In genomic region chr17:73360961-73361761, GRCh38 we compare ENCODE assay signal across 20 cellular contexts. TPM values are rescaled to one million over a fixed set of nuclear protein-coding genes. Genes with fewer than 3 reads are reported as not detected.
A peak's percentile ranks its signal among the peaks of the same experiment; 100 is the strongest.
DNase-seq lines count a peak whose midpoint lies in the region; ATAC-seq and TF ChIP-seq lines count a peak whose summit lies in the region.
"Had no signal": no experiment of that assay in that cellular context is flagged by ENCODE, and none has a peak within 500 bp of the region (broad histone marks: within the 10 kb centered on the region; RNA-seq: fewer than 3 reads in every experiment).

No MANE protein-coding gene starts in this region.

- TF ChIP-seq CTCF in IMR-90 (conservative IDR thresholded peaks at IDR 0.05; ENCODE audit: low read depth, low read length), result no peak
- no peak for TF ChIP-seq CTCF in dorsolateral prefrontal cortex (IDR thresholded peaks at IDR 0.05 in 54 of 56, conservative IDR thresholded peaks at IDR 0.05 in 2 of 56; ENCODE audit: low read depth in 1 of 56, partially characterized antibody in 56 of 56)

- intact Hi-C loops in IMR-90 (cut with micrococcal nuclease), result no loop called here
- intact Hi-C loops in dorsolateral prefrontal cortex (cut with DNase I), result loop anchor here in 1 of 2 donors (10.0 kb wide), 1 partner anchor 636 kb away; no protein-coding TSS in a partner anchor

- H3K4me3 ChIP-seq in IMR-90 (ENCODE audit: insufficient read depth, low read depth, low read length), result no peak overlapping the region
- H3K4me3 ChIP-seq in endocrine pancreas (ENCODE audit: control insufficient read depth, insufficient read depth, low read length), result no peak overlapping the region
- no peak overlapping the region for H3K4me3 ChIP-seq in mesenchymal stem cell (ENCODE audit: insufficient read depth in 1 of 2, low read depth in 1 of 2, low read length in 2 of 2)
- H3K4me3 ChIP-seq in dorsolateral prefrontal cortex, result no peak overlapping the region
- H3K4me3 ChIP-seq: coronary artery, ovary had no signal

- no peaks in the 10 kb centered on the region for H4K20me1 ChIP-seq in IMR-90 (ENCODE audit: insufficient read depth, low read length)

- H2BK5ac ChIP-seq in IMR-90 (ENCODE audit: low read depth, low read length, poor library complexity, severe bottlenecking) (no peak overlapping the region), mesenchymal stem cell (ENCODE audit: low read depth, low read length, poor library complexity, severe bottlenecking) (no peak overlapping the region)

- H3K27me3 ChIP-seq in IMR-90 (ENCODE audit: control insufficient read depth, insufficient read depth, low read length) (peaks cover 14% of the 10 kb centered on the region), endocrine pancreas (ENCODE audit: control insufficient read depth, insufficient read depth, low read length) (no peaks in the 10 kb centered on the region), mesenchymal stem cell (ENCODE audit: control insufficient read depth in 1 of 2, insufficient read depth in 1 of 2, low read length in 2 of 2) (peaks cover 8 to 58% of the 10 kb centered on the region in 2 experiments), dorsolateral prefrontal cortex (no peaks in the 10 kb centered on the region)
- H3K27me3 ChIP-seq: ovary had no signal

- CTCF ChIA-PET in IMR-90 (lab: Yijun Ruan, JAX), result interaction anchor here (0.7 to 0.9 kb wide), 2 partner anchors 9 to 842 kb away, joined by 3 to 5 read pairs; partner anchors contain the start of gene RPL38

- no peak overlapping the region for H3K56ac ChIP-seq in IMR-90 (ENCODE audit: extremely low read depth, insufficient read depth, low read length)

- peaks cover 48% of the 10 kb centered on the region for H3K4me1 ChIP-seq in ES-I3 (ENCODE audit: insufficient read depth, low read length)
- H3K4me1 ChIP-seq in IMR-90 (ENCODE audit: control insufficient read depth, insufficient read depth, low read length), result no peaks in the 10 kb centered on the region; the same call in 1 of the 2 replicates
- H3K4me1 ChIP-seq in endocrine pancreas (ENCODE audit: control insufficient read depth, insufficient read depth, low read length), result no peaks in the 10 kb centered on the region
- peaks cover 17% of the 10 kb centered on the region for H3K4me1 ChIP-seq in mesenchymal stem cell (ENCODE audit: control insufficient read depth, insufficient read depth, low read depth, low read length)

- H4K8ac ChIP-seq in IMR-90 (ENCODE audit: low read depth in 2 of 2, low read length in 2 of 2) (no peak overlapping the region), mesenchymal stem cell (ENCODE audit: low read length) (no peak overlapping the region)

- POLR2A ChIA-PET in IMR-90 (lab: Charles Lee; ENCODE audit: unreplicated experiment), result no interaction called here

- H3K18ac ChIP-seq in IMR-90 (ENCODE audit: low read depth, low read length) (no peak overlapping the region), mesenchymal stem cell (ENCODE audit: low read depth in 1 of 2, low read length in 2 of 2) (peak overlapping the region; percentile 11 to 19)

- DNase-seq in IMR-90 (no peak), mesenchymal stem cell (no peak), dorsolateral prefrontal cortex (no peak)
- no peak for DNase-seq in activated CD4-positive, alpha-beta T cell treated with anti-CD3 and anti-CD28 coated beads, Interleukin-2, amount 50 U/mL, for 48 hours
- DNase-seq: activated CD4-positive, alpha-beta T cell treated with anti-CD3 and anti-CD28 coated beads for 1 hour; activated naive CD8-positive, alpha-beta T cell treated with anti-CD3 and anti-CD28 coated beads, Interleukin-2, amount 10 ng/mL, durations not matched to agents 7 days and 5 days; foreskin fibroblast; NCI-H1436; NCI-H446 treated with DMSO at 0.1 percent for 48 hours; ovary; RPMI8226; stimulated activated CD4-positive, alpha-beta T cell treated with anti-CD3 and anti-CD28 coated beads, Interleukin-2, amount 100 ng/mL, for 48 hours; stimulated activated naive CD8-positive, alpha-beta T cell treated with anti-CD3 and anti-CD28 coated beads, Interleukin-15, amount 100 ng/mL, for 72 hours; T1000 had no signal

- H3K14ac ChIP-seq in IMR-90 (replicated peaks; ENCODE audit: low read depth, low read length) (no peak overlapping the region), mesenchymal stem cell (ENCODE audit: low read length in 2 of 2) (no peak overlapping the region)

- H4K91ac ChIP-seq in IMR-90 (ENCODE audit: insufficient read depth, low read depth, low read length) (no peak overlapping the region), mesenchymal stem cell (ENCODE audit: low read length) (peak overlapping the region; percentile 7)

- no peaks in the 10 kb centered on the region for H3K9me1 ChIP-seq in IMR-90 (ENCODE audit: insufficient read depth, low read length)

- no peak overlapping the region for H2BK12ac ChIP-seq in mesenchymal stem cell (ENCODE audit: low read length in 2 of 2)

- no peak overlapping the region for H4K5ac ChIP-seq in IMR-90 (ENCODE audit: low read depth, low read length)

- no peak overlapping the region for H2BK20ac ChIP-seq in IMR-90 (ENCODE audit: low read depth, low read length)

- no peak for TF ChIP-seq RAD21 in IMR-90 (IDR thresholded peaks at IDR 0.05; ENCODE audit: low read length)

- no peak for TF ChIP-seq POLR2A in IMR-90 (IDR thresholded peaks at IDR 0.05; ENCODE audit: low read depth, low read length)

- H3K79me1 ChIP-seq in IMR-90 (ENCODE audit: low read depth in 1 of 2, low read length in 2 of 2) (no peaks in the 10 kb centered on the region), mesenchymal stem cell (replicated peaks; ENCODE audit: low read length, poor library complexity, severe bottlenecking) (no peaks in the 10 kb centered on the region)

- H2BK15ac ChIP-seq in IMR-90 (ENCODE audit: low read depth, low read length), result no peak overlapping the region
- H2BK15ac ChIP-seq in mesenchymal stem cell (ENCODE audit: low read depth, poor library complexity, severe bottlenecking), result no peak overlapping the region

- H3K4ac ChIP-seq in IMR-90 (ENCODE audit: low read depth, low read length) (no peak overlapping the region), mesenchymal stem cell (ENCODE audit: low read depth in 1 of 2, low read length in 2 of 2) (no peak overlapping the region)

- 64% methylated on average over 18 of the region's 29 CpGs; no CpG with 5 or more reads in 1 of the 2 experiments for WGBS in IMR-90 (ENCODE audit: extremely low coverage in 2 of 2, insufficient read length in 1 of 2), 2 experiments
- WGBS in mesenchymal stem cell, result 44% methylated on average over 27 of the region's 29 CpGs

- H2AFZ ChIP-seq in IMR-90 (replicated peaks; ENCODE audit: low read length, poor library complexity) (peak overlapping the region; percentile 21), mesenchymal stem cell (ENCODE audit: low read depth, low read length) (peak overlapping the region; percentile 21)

- no peak overlapping the region for H2AK9ac ChIP-seq in IMR-90 (replicated peaks; ENCODE audit: low read depth, low read length, poor library complexity)

- H3K9ac ChIP-seq in ES-I3 (ENCODE audit: low read depth, low read length), result peak overlapping the region; percentile 26
- H3K9ac ChIP-seq in IMR-90 (ENCODE audit: low read depth, low read length), result no peak overlapping the region
- H3K9ac ChIP-seq in endocrine pancreas (ENCODE audit: control insufficient read depth, insufficient read depth, low read length), result peak overlapping the region; percentile 3
- no peak overlapping the region for H3K9ac ChIP-seq in mesenchymal stem cell (ENCODE audit: low read length)

- H3K4me2 ChIP-seq in IMR-90 (ENCODE audit: low read depth, low read length) (no peak overlapping the region), mesenchymal stem cell (ENCODE audit: low read length, poor library complexity, severe bottlenecking) (no peak overlapping the region)

- BruUV-seq in IMR-90 (replicated peaks; lab: Mats Ljungman, UMichigan), result no TSS peak

- in situ Hi-C loops in IMR-90 (cut with MboI; ENCODE audit: low sequenced_read_pairs), result loop anchor here (25.0 kb wide), 1 partner anchor 774 kb away; no protein-coding TSS in a partner anchor

- H2BK120ac ChIP-seq in IMR-90 (ENCODE audit: low read depth, low read length) (no peak overlapping the region), mesenchymal stem cell (ENCODE audit: low read depth, low read length) (no peak overlapping the region)

- no peak overlapping the region for H3K27ac ChIP-seq in IMR-90 (ENCODE audit: insufficient read depth, low read length)
- H3K27ac ChIP-seq in mesenchymal stem cell (ENCODE audit: low read length, poor library complexity, severe bottlenecking), result no peak overlapping the region
- H3K27ac ChIP-seq in dorsolateral prefrontal cortex, result no peak overlapping the region
- H3K27ac ChIP-seq: coronary artery, epithelial cell of prostate, ovary had no signal

- H3K9me3 ChIP-seq in ES-I3 (ENCODE audit: control insufficient read depth, insufficient read depth, low read length), result no peaks in the 10 kb centered on the region
- H3K9me3 ChIP-seq in IMR-90 (ENCODE audit: control insufficient read depth, insufficient read depth, low read length), result no peaks in the 10 kb centered on the region
- H3K9me3 ChIP-seq in endocrine pancreas (ENCODE audit: control insufficient read depth, low read length), result no peaks in the 10 kb centered on the region
- H3K9me3 ChIP-seq in mesenchymal stem cell (ENCODE audit: control insufficient read depth, low read length), result no peaks in the 10 kb centered on the region
- H3K9me3 ChIP-seq: ovary had no signal

- H2AK5ac ChIP-seq in IMR-90 (ENCODE audit: low read depth, low read length), result no peak overlapping the region
- no peak overlapping the region for H2AK5ac ChIP-seq in mesenchymal stem cell (ENCODE audit: low read length, severe bottlenecking)

- ATAC-seq in IMR-90 (ENCODE audit: low read depth) (no peak), GM18858 (IDR thresholded peaks at IDR 0.05; ENCODE audit: unreplicated experiment) (no peak), GM21825 (IDR thresholded peaks at IDR 0.05; ENCODE audit: unreplicated experiment) (no peak)
- ATAC-seq: stimulated activated naive CD8-positive, alpha-beta T cell treated with anti-CD3 and anti-CD28 coated beads, Interleukin-15, amount 100 ng/mL, for 72 hours had no signal

- dilution Hi-C loops in IMR-90 (cut with HindIII; ENCODE audit: low sequenced_read_pairs, unreplicated experiment), result no loop called here

- H3K23ac ChIP-seq in IMR-90 (ENCODE audit: low read depth, low read length), result no peak overlapping the region
- H3K23ac ChIP-seq in mesenchymal stem cell (ENCODE audit: low read length in 2 of 2), result no peak overlapping the region

- H3K36me3 ChIP-seq in ES-I3 (ENCODE audit: insufficient read depth, low read length), result no peaks in the 10 kb centered on the region
- H3K36me3 ChIP-seq in IMR-90 (ENCODE audit: control insufficient read depth, insufficient read depth, low read length), result no peaks in the 10 kb centered on the region
- no peaks in the 10 kb centered on the region for H3K36me3 ChIP-seq in endocrine pancreas (ENCODE audit: control insufficient read depth, insufficient read depth, low read length)
- peaks cover 0 to 3% of the 10 kb centered on the region in 2 experiments for H3K36me3 ChIP-seq in mesenchymal stem cell (ENCODE audit: control insufficient read depth in 1 of 2, insufficient read depth in 2 of 2, low read depth in 1 of 2, low read length in 2 of 2)
- H3K36me3 ChIP-seq: ovary had no signal

RNA-seq across cellular contexts. Expression of gene CDC42EP4, which starts 49.4 kb away (rescaled TPM):
- total RNA-seq in IMR-90 (2012; rRNA removed) (14.3 and 16.1 TPM in 2 replicates), dorsolateral prefrontal cortex (100 to 1,000 TPM in 13 of 120 experiments, 10 to 100 TPM in 107; 47.4 to 222 (median 76.7) TPM)
- 25.6 and 25.8 TPM in 2 replicates for polyA plus RNA-seq in IMR-90 (2012; rRNA removed)
- polyA plus RNA-seq in IMR-90 (2012; cell fraction: cytosol; rRNA removed), result 15.5 and 25.9 TPM in 2 replicates
- polyA plus RNA-seq in IMR-90 (2012; cell fraction: nucleus; rRNA removed; ENCODE audit: low replicate concordance), result 8.9 and 13.7 TPM in 2 replicates
- 26.3 TPM for polyA plus RNA-seq in mesenchymal stem cell (2013, experiment 1 of 2)
- 26.1 TPM for polyA plus RNA-seq in mesenchymal stem cell (2013, experiment 2 of 2)

Comparison
In these comparisons a context has a peak if more than half of its experiments do, and no peak if none do; other contexts are left out.
1. H3K9ac ChIP-seq: peak in ES-I3 (single experiment) and endocrine pancreas (single experiment); none in IMR-90 (single experiment) and mesenchymal stem cell (single experiment).